In the genomic region with DNA sequence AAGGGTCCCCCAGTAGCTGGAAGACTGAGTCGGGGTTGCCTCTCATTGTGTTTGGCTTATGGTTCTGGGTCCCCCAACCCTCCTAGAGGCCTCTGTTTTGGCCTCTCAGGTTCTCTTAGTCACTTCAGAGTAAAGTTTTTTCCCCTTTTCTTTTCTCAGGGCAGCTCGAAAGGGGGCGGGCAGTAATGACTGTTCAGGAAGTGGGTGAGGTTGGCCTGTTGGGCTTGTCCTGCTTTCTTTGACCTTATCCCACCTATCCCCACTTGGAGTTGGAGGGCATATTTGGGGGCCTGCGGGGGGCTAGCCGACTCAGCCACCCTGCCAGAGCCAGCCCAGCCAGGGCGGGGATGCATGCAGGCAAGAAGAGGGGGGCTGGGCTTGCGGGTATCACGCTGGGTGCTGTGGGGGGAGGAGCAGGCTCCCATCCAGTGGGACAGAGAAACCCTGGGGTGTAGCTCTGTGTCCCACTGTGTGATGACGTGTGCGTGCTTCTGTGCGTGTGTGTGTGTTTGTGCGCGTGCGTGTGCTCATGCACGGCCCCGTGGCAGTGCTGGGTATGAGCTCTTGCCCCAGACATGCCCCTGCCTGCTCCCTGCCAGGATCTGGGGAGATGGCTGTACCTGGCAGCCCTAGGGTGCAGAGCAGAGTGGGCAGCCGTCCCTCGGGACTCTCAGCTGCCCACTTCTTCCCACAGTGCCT, we compare ENCODE assay signal across 8 cellular contexts. TPM values are rescaled to one million over a fixed set of nuclear protein-coding genes. Genes with fewer than 3 reads are reported as not detected.
A peak's percentile ranks its signal among the peaks of the same experiment; 100 is the strongest.
DNase-seq lines count a peak whose midpoint lies in the region; ATAC-seq and TF ChIP-seq lines count a peak whose summit lies in the region.

No MANE protein-coding gene starts in this region.

- H3K9me3 ChIP-seq in MM.1S (replicated peaks; ENCODE audit: insufficient read depth, low read length) (no peaks in the 10 kb centered on the region), neural cell (ENCODE audit: low read length) (no peaks in the 10 kb centered on the region), tibial nerve (no peaks in the 10 kb centered on the region)

- H3K27me3 ChIP-seq in MM.1S (replicated peaks; ENCODE audit: insufficient read depth, low read length) (no peaks in the 10 kb centered on the region), neural cell (ENCODE audit: insufficient read depth, low read depth, low read length) (no peaks in the 10 kb centered on the region), tibial nerve (no peaks in the 10 kb centered on the region)

- H3K4me3 Mint-ChIP-seq in activated CD8-positive, alpha-beta T cell treated with anti-CD3 and anti-CD28 coated beads for 36 hours = no peak overlapping the region

- 3% methylated on average over 11 to 17 of the region's 18 CpGs for WGBS in tibial nerve, 2 donors

- H3K4me1 ChIP-seq in MM.1S (ENCODE audit: low read length) (peaks cover 13% of the 10 kb centered on the region), tibial nerve (peaks cover 0 to 59% (median 32%) of the 10 kb centered on the region in 4 donors)

- DNase-seq in EL (peak; percentile 77), MM.1S (peak; percentile 71), epithelial cell of prostate (ENCODE audit: low read depth, low spot score) (peak; percentile 93), tibial nerve (ENCODE audit: low spot score in 2 of 2) (peak in 1 of 2 donors; percentile 44)
- peak; percentile 87 for DNase-seq in activated CD8-positive, alpha-beta T cell treated with anti-CD3 and anti-CD28 coated beads for 36 hours

- peak overlapping the region; percentile 97 for H3K27ac ChIP-seq in MM.1S (ENCODE audit: low read length)
- peak overlapping the region; percentile 99 for H3K27ac ChIP-seq in epithelial cell of prostate
- peak overlapping the region; percentile 97 for H3K27ac ChIP-seq in neural cell (ENCODE audit: low read length)
- peak overlapping the region; percentile 87 to 100 (median 98) for H3K27ac ChIP-seq in tibial nerve

- H3K9ac ChIP-seq in MM.1S (ENCODE audit: low read length) (peak overlapping the region; percentile 94), neural cell (ENCODE audit: low read length) (peak overlapping the region; percentile 93)

- H3F3A ChIP-seq in MM.1S (ENCODE audit: insufficient read depth, low read length) = peaks cover 13% of the 10 kb centered on the region
- no peaks in the 10 kb centered on the region for H3F3A ChIP-seq in neural cell (ENCODE audit: insufficient read depth, low read length, poor library complexity, severe bottlenecking)

- H3K36me3 Mint-ChIP-seq in activated CD8-positive, alpha-beta T cell treated with anti-CD3 and anti-CD28 coated beads for 36 hours (ENCODE audit: low read depth) = peaks cover 13% of the 10 kb centered on the region

- ATAC-seq in activated CD8-positive, alpha-beta T cell treated with anti-CD3 and anti-CD28 coated beads for 36 hours = peak; percentile 8
- ATAC-seq in HG02884 (IDR thresholded peaks at IDR 0.05; ENCODE audit: unreplicated experiment) = no peak
- no peak for ATAC-seq in GM21367 (IDR thresholded peaks at IDR 0.05; ENCODE audit: unreplicated experiment)

- intact Hi-C loops in activated CD8-positive, alpha-beta T cell treated with anti-CD3 and anti-CD28 coated beads for 36 hours (cut with micrococcal nuclease) = no loop called here

- TF ChIP-seq EP300 in neural cell (conservative IDR thresholded peaks at IDR 0.05; ENCODE audit: poor library complexity, severe bottlenecking) (no peak), tibial nerve (IDR thresholded peaks at IDR 0.05) (peak in 1 of 2 donors; percentile 81)

- H3K4me3 ChIP-seq in MM.1S (ENCODE audit: low read length) (peak overlapping the region; percentile 89), neural cell (ENCODE audit: low read length) (peak overlapping the region; percentile 73), tibial nerve (peak overlapping the region; percentile 33 to 66 (median 52))

- H3K36me3 ChIP-seq in MM.1S (replicated peaks; ENCODE audit: insufficient read depth, low read length) = no peaks in the 10 kb centered on the region
- peaks cover 6% of the 10 kb centered on the region for H3K36me3 ChIP-seq in neural cell (ENCODE audit: insufficient read depth, low read length)
- H3K36me3 ChIP-seq in tibial nerve = peaks cover 0 to 41% (median 19%) of the 10 kb centered on the region in 3 donors

- H2AFZ ChIP-seq in MM.1S (ENCODE audit: low read length) (peak overlapping the region; percentile 14; the same call in 1 of the 2 replicates), neural cell (ENCODE audit: low read depth, low read length) (no peak overlapping the region)

- no peaks in the 10 kb centered on the region for H3K27me3 Mint-ChIP-seq in activated CD8-positive, alpha-beta T cell treated with anti-CD3 and anti-CD28 coated beads for 36 hours

- H3K9me3 Mint-ChIP-seq in activated CD8-positive, alpha-beta T cell treated with anti-CD3 and anti-CD28 coated beads for 36 hours = no peaks in the 10 kb centered on the region

- peaks cover 37% of the 10 kb centered on the region for H3K4me1 Mint-ChIP-seq in activated CD8-positive, alpha-beta T cell treated with anti-CD3 and anti-CD28 coated beads for 36 hours (ENCODE audit: low read depth)

- peak; percentile 38 for TF ChIP-seq POLR2A in tibial nerve (IDR thresholded peaks at IDR 0.05)

- H3K9me2 ChIP-seq in MM.1S (replicated peaks; ENCODE audit: insufficient read depth, low read length) (no peaks in the 10 kb centered on the region), neural cell (ENCODE audit: insufficient read depth, low read length) (no peaks in the 10 kb centered on the region)

- H4K20me1 ChIP-seq in MM.1S (ENCODE audit: insufficient read depth, low read length) (no peaks in the 10 kb centered on the region), neural cell (ENCODE audit: insufficient read depth) (no peaks in the 10 kb centered on the region)

- H3K27ac Mint-ChIP-seq in activated CD8-positive, alpha-beta T cell treated with anti-CD3 and anti-CD28 coated beads for 36 hours = peak overlapping the region; percentile 99

- TF ChIP-seq CTCF in MM.1S (IDR thresholded peaks at IDR 0.05; ENCODE audit: low read length) (no peak), neural cell (IDR thresholded peaks at IDR 0.05; ENCODE audit: poor library complexity, severe bottlenecking) (no peak), tibial nerve (IDR thresholded peaks at IDR 0.05) (peak in 1 of 5 experiments; percentile 10)
- no peak for TF ChIP-seq CTCF in activated CD8-positive, alpha-beta T cell treated with anti-CD3 and anti-CD28 coated beads for 36 hours (IDR thresholded peaks at IDR 0.05)

- peak overlapping the region; percentile 100 for H3K4me2 ChIP-seq in MM.1S (ENCODE audit: low read depth, low read length)
- peak overlapping the region; percentile 91 for H3K4me2 ChIP-seq in neural cell (ENCODE audit: low read length)

- H3K79me2 ChIP-seq in MM.1S (ENCODE audit: low read length) (peaks cover 56% of the 10 kb centered on the region), neural cell (replicated peaks; ENCODE audit: insufficient read depth, low read length) (peaks cover 39% of the 10 kb centered on the region)

- TF ChIP-seq RAD21 in neural cell (conservative IDR thresholded peaks at IDR 0.05) = no peak

- POLR2A ChIA-PET in activated CD8-positive, alpha-beta T cell treated with anti-CD3 and anti-CD28 coated beads for 36 hours (lab: Charles Lee) = interaction anchor here (1.1 to 4.3 kb wide), 9 partner anchors 8 to 28 kb away, joined by 3 to 31 read pairs (median 14); a partner anchor contains a TSS

- CTCF ChIA-PET in activated CD8-positive, alpha-beta T cell treated with anti-CD3 and anti-CD28 coated beads for 36 hours (lab: Charles Lee) = interaction anchor here (1.0 to 2.2 kb wide), 3 partner anchors 9 to 27 kb away, joined by 3 to 36 read pairs (median 5); no protein-coding TSS in a partner anchor

TF ChIP-seq in neural cell, 6 proteins besides CTCF, POLR2A, EP300 and RAD21 (continues in another document):
- no peak for TF ChIP-seq EZH2 (IDR thresholded peaks at IDR 0.05; ENCODE audit: borderline replicate concordance, insufficient read depth, low read length, poor library complexity, severe bottlenecking)
- no peak for TF ChIP-seq POLR2AphosphoS5 (IDR thresholded peaks at IDR 0.05)
- no peak for TF ChIP-seq MXI1 (conservative IDR thresholded peaks at IDR 0.05; ENCODE audit: poor library complexity, severe bottlenecking)
- TF ChIP-seq SMC3 (conservative IDR thresholded peaks at IDR 0.05; ENCODE audit: poor library complexity) = no peak

RNA-seq across cellular contexts. Expression of a gene that starts 1.4 kb away (rescaled TPM):
- total RNA-seq in activated CD8-positive, alpha-beta T cell treated with anti-CD3 and anti-CD28 coated beads for 36 hours = 10 to 100 TPM; 60.7 to 65.6 TPM
- 10.8 and 23.1 TPM in 2 replicates for polyA plus RNA-seq in neural cell
- polyA minus RNA-seq in neural cell = 29.0 and 31.0 TPM in 2 replicates
- 10 to 100 TPM; 27.0 to 74.1 (median 41.3) TPM for total RNA-seq in tibial nerve

RNA-seq across cellular contexts. Expression of a gene that starts 15.6 kb away (rescaled TPM):
- 10 to 100 TPM; 60.0 to 69.2 TPM for total RNA-seq in activated CD8-positive, alpha-beta T cell treated with anti-CD3 and anti-CD28 coated beads for 36 hours
- 3.8 and 6.7 TPM in 2 replicates for polyA plus RNA-seq in neural cell
- 5.3 and 6.6 TPM in 2 replicates for polyA minus RNA-seq in neural cell
- total RNA-seq in tibial nerve = 10 to 100 TPM; 30.4 to 42.6 (median 35.1) TPM

RNA-seq across cellular contexts. Expression of a gene that starts 28.1 kb away (rescaled TPM):
- total RNA-seq in activated CD8-positive, alpha-beta T cell treated with anti-CD3 and anti-CD28 coated beads for 36 hours = 10 to 100 TPM; 30.5 to 31.7 TPM
- 25.2 and 25.8 TPM in 2 replicates for polyA plus RNA-seq in neural cell
- 31.5 and 32.4 TPM in 2 replicates for polyA minus RNA-seq in neural cell
- 10 to 100 TPM; 24.7 to 34.5 (median 28.3) TPM for total RNA-seq in tibial nerve

RNA-seq across cellular contexts. Expression of a gene that starts 31.4 kb away (rescaled TPM):
- under 1 TPM; 0.38 to 0.49 TPM for total RNA-seq in activated CD8-positive, alpha-beta T cell treated with anti-CD3 and anti-CD28 coated beads for 36 hours
- 1.4 and 2.4 TPM in 2 replicates for polyA plus RNA-seq in neural cell
- 2.1 and 3.4 TPM in 2 replicates for polyA minus RNA-seq in neural cell
- under 1 TPM in 2 of 4 donors, not detected in 2; 0.30 to 0.44 TPM for total RNA-seq in tibial nerve

RNA-seq across cellular contexts. Expression of a gene that starts 31.9 kb away (rescaled TPM):
- total RNA-seq in activated CD8-positive, alpha-beta T cell treated with anti-CD3 and anti-CD28 coated beads for 36 hours = 10 to 100 TPM; 39.1 to 42.4 TPM
- 727 and 741 TPM in 2 replicates for polyA plus RNA-seq in neural cell
- 247 and 260 TPM in 2 replicates for polyA minus RNA-seq in neural cell
- total RNA-seq in tibial nerve = 1 to 10 TPM; 3.8 to 9.0 (median 8.1) TPM
